17 cellular contexts compared by ENCODE assay signal in the genomic region with DNA sequence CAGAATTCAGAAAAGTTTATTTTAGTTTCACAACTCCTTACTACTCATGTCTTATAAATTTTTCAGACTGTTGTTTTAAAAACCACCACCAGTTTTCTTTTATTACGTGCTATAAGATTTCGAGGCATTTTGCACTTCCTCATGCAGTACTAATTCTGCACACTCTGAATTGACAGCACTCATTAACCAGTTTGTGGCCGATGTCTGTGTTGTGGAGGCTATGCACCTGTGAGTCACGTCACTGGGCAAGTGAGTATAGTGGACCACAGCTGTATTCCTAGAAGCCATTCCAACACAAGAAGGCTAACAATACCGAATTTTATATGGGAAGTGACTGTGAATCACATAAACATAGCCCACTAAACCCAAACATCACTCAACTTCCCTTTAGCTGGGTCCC. TPM values are rescaled to one million over a fixed set of nuclear protein-coding genes. Genes with fewer than 3 reads are reported as not detected.
A peak's percentile ranks its signal among the peaks of the same experiment; 100 is the strongest.
DNase-seq lines count a peak whose midpoint lies in the region; ATAC-seq and TF ChIP-seq lines count a peak whose summit lies in the region.
"Had no signal": no experiment of that assay in that cellular context is flagged by ENCODE, and none has a peak within 500 bp of the region (broad histone marks: within the 10 kb centered on the region; RNA-seq: fewer than 3 reads in every experiment).

No MANE protein-coding gene starts in this region.

- H3K27me3 ChIP-seq in dorsolateral prefrontal cortex: no peaks in the 10 kb centered on the region
- H3K27me3 ChIP-seq in layer of hippocampus (ENCODE audit: control insufficient read depth, insufficient read depth, low read length): no peaks in the 10 kb centered on the region
- no peaks in the 10 kb centered on the region for H3K27me3 ChIP-seq in tibial nerve
- H3K27me3 ChIP-seq: SJSA1 had no signal

- DNase-seq in NCI-H2029 (lab: John Stamatoyannopoulos, UW) (peak; percentile 25), NCI-H2029 treated with DMSO at 0.1 percent for 48 hours (lab: John Stamatoyannopoulos, UW) (no peak), dorsolateral prefrontal cortex (no peak), tibial nerve (ENCODE audit: low spot score in 2 of 2) (no peak), GDM1 (lab: John Stamatoyannopoulos, UW) (no peak)
- DNase-seq: AML-193, DND-41, GM23248, Kasumi-1, NCI-H510A treated with DMSO at 0.1 percent for 48 hours had no signal

- H3K4me3 ChIP-seq in dorsolateral prefrontal cortex (no peak overlapping the region), tibial nerve (no peak overlapping the region)
- H3K4me3 ChIP-seq: GM23248, HAP-1, SJSA1 had no signal

- H3K36me3 ChIP-seq in tibial nerve: no peaks in the 10 kb centered on the region
- H3K36me3 ChIP-seq: HAP-1, SJSA1 had no signal

- H3K4me1 ChIP-seq in tibial nerve: peaks cover 0 to 55% (median 20%) of the 10 kb centered on the region in 4 donors
- H3K4me1 ChIP-seq: HAP-1, SJSA1 had no signal

- H3K9me3 ChIP-seq in tibial nerve: no peaks in the 10 kb centered on the region
- H3K9me3 ChIP-seq: HAP-1, SJSA1 had no signal

- WGBS in tibial nerve, 2 donors: 37 to 52% methylated on average over 5 of the region's 5 CpGs

- peak in 6 of 56 donors; percentile 6 to 22 (median 15) for TF ChIP-seq CTCF in dorsolateral prefrontal cortex (IDR thresholded peaks at IDR 0.05 in 54 of 56, conservative IDR thresholded peaks at IDR 0.05 in 2 of 56; ENCODE audit: low read depth in 1 of 56, partially characterized antibody in 56 of 56)
- no peak for TF ChIP-seq CTCF in tibial nerve (IDR thresholded peaks at IDR 0.05)

- TF ChIP-seq POLR2A in tibial nerve (IDR thresholded peaks at IDR 0.05): no peak

- no peak for TF ChIP-seq EP300 in tibial nerve (IDR thresholded peaks at IDR 0.05)

- intact Hi-C loops in dorsolateral prefrontal cortex (cut with DNase I): loop anchor here in 1 of 2 donors (10.0 kb wide), 1 partner anchor 138 kb away; no protein-coding TSS in a partner anchor

- ATAC-seq in GM21526 (IDR thresholded peaks at IDR 0.05; ENCODE audit: low FRiP score, unreplicated experiment) (no peak), HG02852 (IDR thresholded peaks at IDR 0.05; ENCODE audit: unreplicated experiment) (no peak)

- H3K27ac ChIP-seq in dorsolateral prefrontal cortex: peak overlapping the region in 57 of 59 donors; percentile 69 to 96 (median 92)
- H3K27ac ChIP-seq in layer of hippocampus (ENCODE audit: low read depth, low read length): peak overlapping the region; percentile 70
- H3K27ac ChIP-seq in tibial nerve: peak overlapping the region in 3 of 4 donors; percentile 6 to 89 (median 82)
- H3K27ac ChIP-seq: 22Rv1, C4-2B, SJSA1 had no signal

RNA-seq across cellular contexts. Expression of gene SPATA6, which starts 21.0 kb away (rescaled TPM):
- total RNA-seq in dorsolateral prefrontal cortex (10 to 100 TPM; 20.0 to 77.4 (median 33.9) TPM), tibial nerve (10 to 100 TPM; 51.3 to 59.1 (median 57.1) TPM)
- total RNA-seq: SJSA1 had no signal
